Comparison of ENCODE assay signal across 23 cellular contexts in genomic region chr16:27211026-27211425, GRCh38. TPM values are rescaled to one million over a fixed set of nuclear protein-coding genes. Genes with fewer than 3 reads are reported as not detected.
DNase-seq lines count a peak whose midpoint lies in the region; ATAC-seq and TF ChIP-seq lines count a peak whose summit lies in the region.
"Had no signal": no experiment of that assay in that cellular context is flagged by ENCODE, and none has a peak within 500 bp of the region (broad histone marks: within the 10 kb centered on the region; RNA-seq: fewer than 3 reads in every experiment).

No MANE protein-coding gene starts in this region.

- H3K27ac ChIP-seq in thymus (ENCODE audit: low read depth) = peak overlapping the region; percentile 46
- H3K27ac ChIP-seq: KMS-11, SJCRH30 had no signal

- H3K4me3 ChIP-seq in thymus (ENCODE audit: low read length) (no peak overlapping the region), BE2C (ENCODE audit: low read depth, low read length) (no peak overlapping the region)
- H3K4me3 ChIP-seq: SJCRH30 had no signal

- intact Hi-C loops in activated CD8-positive, alpha-beta T cell treated with anti-CD3 and anti-CD28 coated beads for 36 hours (cut with micrococcal nuclease) = no loop called here

- H3K36me3 ChIP-seq in thymus (ENCODE audit: control insufficient read depth, insufficient read depth) = peaks cover 35% of the 10 kb centered on the region
- peaks cover 6% of the 10 kb centered on the region for H3K36me3 ChIP-seq in BE2C
- H3K36me3 ChIP-seq: SJCRH30 had no signal

- H3K27ac Mint-ChIP-seq in activated T-cell treated with anti-CD3 and anti-CD28 coated beads, Interleukin-2, amount 50 U/mL, for 24 hours = peak overlapping the region; percentile 60
- peak overlapping the region; percentile 75 for H3K27ac Mint-ChIP-seq in activated CD8-positive, alpha-beta T cell treated with anti-CD3 and anti-CD28 coated beads for 36 hours
- peak overlapping the region; percentile 38 to 87 (median 80) for H3K27ac Mint-ChIP-seq in naive thymus-derived CD8-positive, alpha-beta T cell
- H3K27ac Mint-ChIP-seq: CD14-positive monocyte had no signal

- H3K9me3 Mint-ChIP-seq in activated T-cell treated with anti-CD3 and anti-CD28 coated beads, Interleukin-2, amount 50 U/mL, for 24 hours = no peaks in the 10 kb centered on the region
- H3K9me3 Mint-ChIP-seq in activated CD8-positive, alpha-beta T cell treated with anti-CD3 and anti-CD28 coated beads for 36 hours = no peaks in the 10 kb centered on the region
- H3K9me3 Mint-ChIP-seq in naive thymus-derived CD8-positive, alpha-beta T cell = no peaks in the 10 kb centered on the region
- H3K9me3 Mint-ChIP-seq: CD14-positive monocyte had no signal

- CTCF ChIA-PET in activated CD8-positive, alpha-beta T cell treated with anti-CD3 and anti-CD28 coated beads for 36 hours (lab: Charles Lee) = interaction anchor here (1.6 to 2.3 kb wide), 3 partner anchors 24 to 31 kb away, joined by 5 to 9 read pairs (median 8); no protein-coding TSS in a partner anchor

- WGBS in thymus = 62% methylated on average over 10 of the region's 10 CpGs

- no peak overlapping the region for H3K4me3 Mint-ChIP-seq in activated T-cell treated with anti-CD3 and anti-CD28 coated beads, Interleukin-2, amount 50 U/mL, for 24 hours
- H3K4me3 Mint-ChIP-seq in activated CD8-positive, alpha-beta T cell treated with anti-CD3 and anti-CD28 coated beads for 36 hours = no peak overlapping the region
- H3K4me3 Mint-ChIP-seq in naive thymus-derived CD8-positive, alpha-beta T cell = peak overlapping the region in 6 of 10 donors; percentile 22 to 42 (median 36)

- no peaks in the 10 kb centered on the region for H3K9me3 ChIP-seq in thymus (ENCODE audit: control insufficient read depth)
- H3K9me3 ChIP-seq in BE2C = no peaks in the 10 kb centered on the region
- H3K9me3 ChIP-seq: SJCRH30 had no signal

- H3K27me3 ChIP-seq in thymus (ENCODE audit: control insufficient read depth, insufficient read depth) = no peaks in the 10 kb centered on the region
- H3K27me3 ChIP-seq in BE2C = no peaks in the 10 kb centered on the region
- H3K27me3 ChIP-seq: SJCRH30 had no signal

- H3K4me1 Mint-ChIP-seq in activated T-cell treated with anti-CD3 and anti-CD28 coated beads, Interleukin-2, amount 50 U/mL, for 24 hours (ENCODE audit: low read depth) = peaks cover 6% of the 10 kb centered on the region
- peaks cover 8% of the 10 kb centered on the region for H3K4me1 Mint-ChIP-seq in activated CD8-positive, alpha-beta T cell treated with anti-CD3 and anti-CD28 coated beads for 36 hours (ENCODE audit: low read depth)
- H3K4me1 Mint-ChIP-seq in naive thymus-derived CD8-positive, alpha-beta T cell = peaks cover 4 to 42% (median 19%) of the 10 kb centered on the region in 4 donors
- H3K4me1 Mint-ChIP-seq: CD14-positive monocyte had no signal

- H3K36me3 Mint-ChIP-seq in activated T-cell treated with anti-CD3 and anti-CD28 coated beads, Interleukin-2, amount 50 U/mL, for 24 hours (ENCODE audit: low read depth) = peaks cover 62% of the 10 kb centered on the region
- peaks cover 14% of the 10 kb centered on the region for H3K36me3 Mint-ChIP-seq in activated CD8-positive, alpha-beta T cell treated with anti-CD3 and anti-CD28 coated beads for 36 hours (ENCODE audit: low read depth)
- H3K36me3 Mint-ChIP-seq in naive thymus-derived CD8-positive, alpha-beta T cell = peaks cover 9 to 41% (median 18%) of the 10 kb centered on the region in 3 donors

- POLR2A ChIA-PET in activated CD8-positive, alpha-beta T cell treated with anti-CD3 and anti-CD28 coated beads for 36 hours (lab: Charles Lee) = interaction anchor here (0.8 to 2.3 kb wide), 3 partner anchors 12 to 26 kb away, joined by 3 to 10 read pairs (median 8); no protein-coding TSS in a partner anchor
- POLR2A ChIA-PET in naive thymus-derived CD8-positive, alpha-beta T cell (lab: Charles Lee) = interaction anchor here (0.7 to 2.8 kb wide), 9 partner anchors 9 to 157 kb away, joined by 3 to 9 read pairs (median 4); no protein-coding TSS in a partner anchor

- DNase-seq in activated T-cell treated with anti-CD3 and anti-CD28 coated beads, Interleukin-2, amount 50 U/mL, for 24 hours = no peak
- no peak for DNase-seq in activated T-cell treated with anti-CD3 and anti-CD28 coated beads, Interleukin-2, amount 50 U/mL, for 48 hours
- no peak for DNase-seq in activated CD8-positive, alpha-beta T cell treated with anti-CD3 and anti-CD28 coated beads for 36 hours
- DNase-seq in naive thymus-derived CD8-positive, alpha-beta T cell = no peak
- no peak for DNase-seq in BE2C
- no peak for DNase-seq in retina
- DNase-seq: AML-193; DMS79; IMR-90; MV-4-11; NCI-H1105 treated with DMSO at 0.1 percent for 48 hours; NCI-H2081; NCI-H2171; NCI-H345; NCI-H524; NCI-H774; NK-92 treated with Interleukin-12 subunit alpha and Interleukin-12 subunit beta, amount 100 ng/mL, for 24 hours; SJCRH30 had no signal

- peak; percentile 45 for ATAC-seq in activated CD8-positive, alpha-beta T cell treated with anti-CD3 and anti-CD28 coated beads for 36 hours
- peak; percentile 35 to 49 for ATAC-seq in naive thymus-derived CD8-positive, alpha-beta T cell
- ATAC-seq in HG03439 (IDR thresholded peaks at IDR 0.05; ENCODE audit: unreplicated experiment) = no peak
- ATAC-seq: Panc1 had no signal

- no peaks in the 10 kb centered on the region for H3K4me1 ChIP-seq in thymus (ENCODE audit: control insufficient read depth, insufficient read depth, low read length)
- no peaks in the 10 kb centered on the region for H3K4me1 ChIP-seq in BE2C
- H3K4me1 ChIP-seq: SJCRH30 had no signal

- no peak for TF ChIP-seq CTCF in activated CD8-positive, alpha-beta T cell treated with anti-CD3 and anti-CD28 coated beads for 36 hours (IDR thresholded peaks at IDR 0.05)
- TF ChIP-seq CTCF in BE2C (IDR thresholded peaks at IDR 0.05; ENCODE audit: low read depth, low read length) = no peak

- no peaks in the 10 kb centered on the region for H3K27me3 Mint-ChIP-seq in activated T-cell treated with anti-CD3 and anti-CD28 coated beads, Interleukin-2, amount 50 U/mL, for 24 hours
- no peaks in the 10 kb centered on the region for H3K27me3 Mint-ChIP-seq in activated CD8-positive, alpha-beta T cell treated with anti-CD3 and anti-CD28 coated beads for 36 hours
- no peaks in the 10 kb centered on the region for H3K27me3 Mint-ChIP-seq in naive thymus-derived CD8-positive, alpha-beta T cell

RNA-seq across cellular contexts. Expression of gene KDM8, which starts 7.7 kb away (rescaled TPM):
- total RNA-seq in activated CD8-positive, alpha-beta T cell treated with anti-CD3 and anti-CD28 coated beads for 36 hours = 10 to 100 TPM; 10.9 to 12.7 TPM
- 10 to 100 TPM; 27.7 to 35.0 TPM for total RNA-seq in naive thymus-derived CD8-positive, alpha-beta T cell
- polyA plus RNA-seq in naive thymus-derived CD8-positive, alpha-beta T cell = 1 to 10 TPM; 3.8 to 6.2 (median 5.6) TPM
- 7.1 TPM for polyA plus RNA-seq in thymus
- polyA plus RNA-seq in BE2C (2012; ENCODE audit: insufficient read depth, insufficient read length, low read depth) = 18.1 TPM

RNA-seq across cellular contexts. Expression of gene NSMCE1, which starts 57.5 kb away (rescaled TPM):
- total RNA-seq in activated CD8-positive, alpha-beta T cell treated with anti-CD3 and anti-CD28 coated beads for 36 hours = 100 to 1,000 TPM; 150 to 156 TPM
- 10 to 100 TPM; 81.8 to 85.0 TPM for total RNA-seq in naive thymus-derived CD8-positive, alpha-beta T cell
- 100 to 1,000 TPM; 177 to 209 (median 185) TPM for polyA plus RNA-seq in naive thymus-derived CD8-positive, alpha-beta T cell
- polyA plus RNA-seq in thymus = 69.5 TPM
- polyA plus RNA-seq in BE2C (2012; ENCODE audit: insufficient read depth, insufficient read length, low read depth) = 158 TPM

Comparison
In these comparisons a context has a peak if more than half of its experiments do, and no peak if none do; other contexts are left out.
1. H3K4me3 Mint-ChIP-seq: peak in naive thymus-derived CD8-positive, alpha-beta T cell (6 of 10); none in activated T-cell treated with anti-CD3 and anti-CD28 coated beads, Interleukin-2, amount 50 U/mL, for 24 hours (single experiment) and activated CD8-positive, alpha-beta T cell treated with anti-CD3 and anti-CD28 coated beads for 36 hours (single experiment).
2. Peak in every context shown above with its lines, with median percentiles within 50 percentile points of each other: H3K27ac Mint-ChIP-seq.